Comparison of ENCODE assay signal across 13 cellular contexts in the genomic region with DNA sequence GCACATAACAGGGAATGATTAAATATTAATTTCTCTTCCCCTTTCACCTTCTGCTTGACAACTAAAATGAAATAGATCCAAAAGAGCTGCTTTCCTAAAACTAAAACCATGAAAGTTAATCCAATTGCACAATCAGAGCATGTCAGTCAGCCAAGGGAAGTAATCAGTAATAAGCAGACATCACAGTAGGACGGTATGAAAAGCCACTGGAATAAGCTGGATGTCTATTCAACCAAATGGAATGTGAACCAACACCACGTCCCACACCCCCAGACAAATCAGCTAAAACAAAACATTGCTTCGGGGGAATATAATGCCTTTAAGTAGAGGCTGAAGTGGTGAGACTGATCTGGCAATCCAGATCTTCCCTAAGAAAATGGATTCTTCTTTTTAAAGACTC.
DNase-seq lines count a peak whose midpoint lies in the region; ATAC-seq and TF ChIP-seq lines count a peak whose summit lies in the region.
"Had no signal": no experiment of that assay in that cellular context is flagged by ENCODE, and none has a peak within 500 bp of the region (broad histone marks: within the 10 kb centered on the region; RNA-seq: fewer than 3 reads in every experiment).

No MANE protein-coding gene starts in this region.

- no peaks in the 10 kb centered on the region for H3K27me3 Mint-ChIP-seq in T-helper 17 cell
- H3K27me3 Mint-ChIP-seq: CD8-positive, alpha-beta memory T cell had no signal

- no peak overlapping the region for H3K27ac ChIP-seq in brain microvascular endothelial cell
- H3K27ac ChIP-seq: tibial nerve had no signal

- H3K4me3 ChIP-seq in brain microvascular endothelial cell (ENCODE audit: low read depth, low read length) (no peak overlapping the region), kidney epithelial cell (ENCODE audit: low read depth, low read length) (no peak overlapping the region)
- H3K4me3 ChIP-seq: mucosa of descending colon, tibial nerve had no signal

- H3K27me3 ChIP-seq in brain microvascular endothelial cell (replicated peaks) (no peaks in the 10 kb centered on the region), kidney epithelial cell (ENCODE audit: control insufficient read depth, insufficient read depth, low read length) (no peaks in the 10 kb centered on the region)
- H3K27me3 ChIP-seq: tibial nerve had no signal

- H3K36me3 ChIP-seq in brain microvascular endothelial cell (replicated peaks) (no peaks in the 10 kb centered on the region), kidney epithelial cell (ENCODE audit: control insufficient read depth, insufficient read depth, low read length) (no peaks in the 10 kb centered on the region)
- H3K36me3 ChIP-seq: tibial nerve had no signal

- TF ChIP-seq CTCF in brain microvascular endothelial cell (IDR thresholded peaks at IDR 0.05; ENCODE audit: low read depth, low read length, missing control alignments) (no peak), kidney epithelial cell (IDR thresholded peaks at IDR 0.05; ENCODE audit: insufficient read depth, low read length, poor library complexity, severe bottlenecking) (no peak)

- H3K36me3 Mint-ChIP-seq in T-helper 17 cell (ENCODE audit: low read depth), result no peaks in the 10 kb centered on the region
- H3K36me3 Mint-ChIP-seq: CD8-positive, alpha-beta memory T cell had no signal

- H3K4me1 Mint-ChIP-seq in T-helper 17 cell, result no peaks in the 10 kb centered on the region
- H3K4me1 Mint-ChIP-seq: CD8-positive, alpha-beta memory T cell had no signal

- H3K9me3 ChIP-seq in T-helper 17 cell (ENCODE audit: control insufficient read depth, low read length, poor library complexity, severe bottlenecking), result no peaks in the 10 kb centered on the region
- H3K9me3 ChIP-seq: mucosa of descending colon, tibial nerve had no signal

- DNase-seq in HT1080 (ENCODE audit: low read depth) (peak; percentile 71), brain microvascular endothelial cell (peak; percentile 75), kidney epithelial cell (ENCODE audit: low read depth) (peak; percentile 47), stromal cell of bone marrow (ENCODE audit: low read depth) (peak; percentile 39), SKM-1 (lab: John Stamatoyannopoulos, UW; ENCODE audit: unreplicated experiment) (no peak), T-helper 17 cell (no peak), medulla oblongata (ENCODE audit: extremely low spot score) (no peak)
- DNase-seq: activated CD4-positive, alpha-beta T cell treated with anti-CD3 and anti-CD28 coated beads, Interleukin-2, amount 50 U/mL, for 48 hours; CD8-positive, alpha-beta memory T cell; mucosa of descending colon; SHP77 treated with DMSO at 0.1 percent for 48 hours had no signal

- in situ Hi-C loops in brain microvascular endothelial cell (cut with HindIII; ENCODE audit: low pct_ligation_motif_present, low sequenced_read_pairs), result no loop called here

- no peak for ATAC-seq in T-helper 17 cell
- ATAC-seq: mucosa of descending colon had no signal

- no peak overlapping the region for H3K4me3 Mint-ChIP-seq in T-helper 17 cell
- H3K4me3 Mint-ChIP-seq: activated T-helper 1 cell treated with anti-CD3 and anti-CD28 coated beads, Interleukin-12 subunit alpha, Interleukin-12 subunit beta, Interleukin-2, Interleukin-4 antibody, amounts not matched to agents 30 ng/mL and 10 ng/mL and 1 ng/mL, durations not matched to agents 14 hours and 24 hours and 36 hours; CD8-positive, alpha-beta memory T cell had no signal

- no peak overlapping the region for H3K27ac Mint-ChIP-seq in T-helper 17 cell
- H3K27ac Mint-ChIP-seq: activated T-helper 1 cell treated with anti-CD3 and anti-CD28 coated beads, Interleukin-12 subunit alpha, Interleukin-12 subunit beta, Interleukin-2, Interleukin-4 antibody, amounts not matched to agents 30 ng/mL and 10 ng/mL and 1 ng/mL, durations not matched to agents 14 hours and 24 hours and 36 hours; CD8-positive, alpha-beta memory T cell had no signal

Comparison
In these comparisons a context has a peak if more than half of its experiments do, and no peak if none do; other contexts are left out.
1. DNase-seq: peak in HT1080 (single experiment), brain microvascular endothelial cell (single experiment), kidney epithelial cell (single experiment) and stromal cell of bone marrow (single experiment); none in SKM-1 (single experiment), T-helper 17 cell (0 of 3) and medulla oblongata (single experiment).